ENCODE assay signal across 9 cellular contexts in genomic region chr16:733382-734207, GRCh38. TPM values are rescaled to one million over a fixed set of nuclear protein-coding genes. Genes with fewer than 3 reads are reported as not detected.
DNase-seq lines count a peak whose midpoint lies in the region; ATAC-seq and TF ChIP-seq lines count a peak whose summit lies in the region.
"Had no signal": no experiment of that assay in that cellular context is flagged by ENCODE, and none has a peak within 500 bp of the region (broad histone marks: within the 10 kb centered on the region; RNA-seq: fewer than 3 reads in every experiment).

No MANE protein-coding gene starts in this region.

- no peak overlapping the region for H2BK120ac ChIP-seq in H9 (ENCODE audit: low read depth, low read length, poor library complexity, severe bottlenecking)

- no peak overlapping the region for H3K56ac ChIP-seq in H9 (ENCODE audit: insufficient read length, low read depth, low read length)

- peaks cover 5 to 36% (median 24%) of the 10 kb centered on the region in 3 experiments; a peak in 6 of 7 replicates for H3K36me3 Mint-ChIP-seq in H9 (ENCODE audit: insufficient read depth in 1 of 3, low read depth in 3 of 3)
- H3K36me3 Mint-ChIP-seq in activated naive CD4-positive, alpha-beta T cell treated with anti-CD3 and anti-CD28 coated beads for 36 hours (ENCODE audit: low read depth): peaks cover 12% of the 10 kb centered on the region
- peaks cover 0 to 35% (median 2%) of the 10 kb centered on the region in 3 donors for H3K36me3 Mint-ChIP-seq in naive thymus-derived CD8-positive, alpha-beta T cell

- no peak overlapping the region for H3K4me3 Mint-ChIP-seq in H9
- no peak overlapping the region for H3K4me3 Mint-ChIP-seq in activated naive CD4-positive, alpha-beta T cell treated with anti-CD3 and anti-CD28 coated beads for 36 hours
- H3K4me3 Mint-ChIP-seq in naive thymus-derived CD8-positive, alpha-beta T cell: no peak overlapping the region

- no peak overlapping the region for H4K8ac ChIP-seq in H9 (replicated peaks; ENCODE audit: insufficient read length, low read depth, low read length)

- no peak overlapping the region for H3K23ac ChIP-seq in H9 (ENCODE audit: insufficient read length, low read depth, low read length)

- peaks cover 4 to 9% of the 10 kb centered on the region in 2 experiments for H3K4me1 Mint-ChIP-seq in H9
- peaks cover 12% of the 10 kb centered on the region for H3K4me1 Mint-ChIP-seq in activated naive CD4-positive, alpha-beta T cell treated with anti-CD3 and anti-CD28 coated beads for 36 hours (ENCODE audit: low read depth)
- peaks cover 0 to 5% (median 2%) of the 10 kb centered on the region in 4 donors for H3K4me1 Mint-ChIP-seq in naive thymus-derived CD8-positive, alpha-beta T cell

- no peak overlapping the region for H4K91ac ChIP-seq in H9 (ENCODE audit: insufficient read length, low read depth, low read length)

- no CpG with 5 or more reads among the region's 34 CpGs for WGBS in H9 (ENCODE audit: extremely low coverage, insufficient read length, low lambda C conversion rate)

- no peak overlapping the region for H3T11ph ChIP-seq in H9 (ENCODE audit: low read length)

- H2AK5ac ChIP-seq in H9 (ENCODE audit: insufficient read length, low read length): no peak overlapping the region

- no peak overlapping the region for H3K27ac Mint-ChIP-seq in H9
- no peak overlapping the region for H3K27ac Mint-ChIP-seq in activated naive CD4-positive, alpha-beta T cell treated with anti-CD3 and anti-CD28 coated beads for 36 hours
- H3K27ac Mint-ChIP-seq in naive thymus-derived CD8-positive, alpha-beta T cell: no peak overlapping the region

- DNase-seq in BJ (ENCODE audit: low read depth) (no peak), H9 (no peak), mesenteric fat pad (ENCODE audit: low spot score) (no peak), Kasumi-1 (lab: John Stamatoyannopoulos, UW) (no peak), coronary artery (ENCODE audit: low spot score) (no peak)
- peak; percentile 42 for DNase-seq in activated naive CD4-positive, alpha-beta T cell treated with anti-CD3 and anti-CD28 coated beads for 36 hours
- peak in 3 of 10 donors; percentile 47 to 78 (median 59) for DNase-seq in naive thymus-derived CD8-positive, alpha-beta T cell
- DNase-seq: erythroblast had no signal

- no peak overlapping the region for H3K14ac ChIP-seq in H9 (ENCODE audit: insufficient read depth, low read length)

- no peak overlapping the region for H2BK12ac ChIP-seq in H9 (ENCODE audit: insufficient read length, low read depth, low read length)

- H3K9me3 Mint-ChIP-seq in H9: no peaks in the 10 kb centered on the region
- no peaks in the 10 kb centered on the region for H3K9me3 Mint-ChIP-seq in activated naive CD4-positive, alpha-beta T cell treated with anti-CD3 and anti-CD28 coated beads for 36 hours
- H3K9me3 Mint-ChIP-seq in naive thymus-derived CD8-positive, alpha-beta T cell: no peaks in the 10 kb centered on the region

- no peak overlapping the region for H3K27ac ChIP-seq in H9 (ENCODE audit: insufficient read length, low read depth, low read length)
- no peak overlapping the region for H3K27ac ChIP-seq in coronary artery

- H4K5ac ChIP-seq in H9 (ENCODE audit: insufficient read length, low read depth, low read length): no peak overlapping the region

- H3K4me3 ChIP-seq in BJ (ENCODE audit: low read depth, low read length): no peak overlapping the region
- no peak overlapping the region for H3K4me3 ChIP-seq in coronary artery

- ATAC-seq in naive thymus-derived CD8-positive, alpha-beta T cell: peak; percentile 45 to 66
- ATAC-seq in HG02970 (IDR thresholded peaks at IDR 0.05; ENCODE audit: low FRiP score, unreplicated experiment): no peak

- H4K20me1 ChIP-seq in H9 (ENCODE audit: control insufficient read depth, insufficient read depth, insufficient read length): no peaks in the 10 kb centered on the region

- no peaks in the 10 kb centered on the region for H3K9me3 ChIP-seq in H9 (ENCODE audit: control insufficient read depth, low read depth, low read length)

- H3K27me3 ChIP-seq in BJ (ENCODE audit: control insufficient read depth, insufficient read depth, low read length) (no peaks in the 10 kb centered on the region), H9 (ENCODE audit: insufficient read depth, low read length) (no peaks in the 10 kb centered on the region)

- intact Hi-C loops in activated naive CD4-positive, alpha-beta T cell treated with anti-CD3 and anti-CD28 coated beads for 36 hours (cut with micrococcal nuclease): no loop called here

- no peak overlapping the region for H3K4me2 ChIP-seq in H9 (ENCODE audit: insufficient read depth, insufficient read length, low read length)

- POLR2A ChIA-PET in BJ (lab: Charles Lee): no interaction called here
- POLR2A ChIA-PET in naive thymus-derived CD8-positive, alpha-beta T cell (lab: Charles Lee): interaction anchor here (1.0 to 23.0 kb wide), 2 partner anchors 17 to 39 kb away, joined by 3 to 411 read pairs; partner anchors contain the start of genes ANTKMT, CCDC78, HAGHL and METRN

- H3K4ac ChIP-seq in H9 (ENCODE audit: low read depth, low read length): no peak overlapping the region

- H2BK5ac ChIP-seq in H9 (ENCODE audit: insufficient read length, low read length): no peak overlapping the region

- peak; percentile 61 for TF ChIP-seq CTCF in BJ (IDR thresholded peaks at IDR 0.05; ENCODE audit: insufficient read depth, low read depth, low read length)
- peak; percentile 49; the same call in 2 of the 3 replicates for TF ChIP-seq CTCF in H9 (conservative IDR thresholded peaks at IDR 0.05)
- no peak for TF ChIP-seq CTCF in coronary artery (IDR thresholded peaks at IDR 0.05)

- H3K79me1 ChIP-seq in H9 (ENCODE audit: insufficient read depth, low read depth, low read length, poor library complexity, severe bottlenecking): no peaks in the 10 kb centered on the region

- H2BK20ac ChIP-seq in H9 (ENCODE audit: low read depth, low read length, poor library complexity, severe bottlenecking): no peak overlapping the region

- H3K18ac ChIP-seq in H9 (ENCODE audit: insufficient read length, low read depth, low read length): no peak overlapping the region

- no peak overlapping the region for H2BK15ac ChIP-seq in H9 (ENCODE audit: low read depth, low read length)

- CTCF ChIA-PET in BJ (lab: Yijun Ruan, JAX): interaction anchor here (1.3 to 1.4 kb wide), 2 partner anchors 12 to 21 kb away, joined by 3 to 4 read pairs; partner anchors contain the start of gene ANTKMT
- CTCF ChIA-PET in activated naive CD4-positive, alpha-beta T cell treated with anti-CD3 and anti-CD28 coated beads for 36 hours (lab: Charles Lee): no interaction called here

- peaks cover 22% of the 10 kb centered on the region for H3K36me3 ChIP-seq in BJ (ENCODE audit: control insufficient read depth, insufficient read depth, low read length)

- H3K79me2 ChIP-seq in H9 (ENCODE audit: insufficient read depth, low read length): no peaks in the 10 kb centered on the region

- H2AFZ ChIP-seq in H9 (ENCODE audit: low read length): no peak overlapping the region

- H3K23me2 ChIP-seq in H9 (ENCODE audit: insufficient read length, low read depth, low read length, poor library complexity, severe bottlenecking): peaks cover under 1% of the 10 kb centered on the region

- no peaks in the 10 kb centered on the region for H3K4me1 ChIP-seq in H9 (ENCODE audit: insufficient read depth, low read length)

- no peak overlapping the region for H3K9ac ChIP-seq in H9 (ENCODE audit: extremely low read depth, insufficient read length, low read length)

- H3K27me3 Mint-ChIP-seq in H9 (ENCODE audit: low read depth): no peaks in the 10 kb centered on the region
- no peaks in the 10 kb centered on the region for H3K27me3 Mint-ChIP-seq in activated naive CD4-positive, alpha-beta T cell treated with anti-CD3 and anti-CD28 coated beads for 36 hours (ENCODE audit: low read depth)
- H3K27me3 Mint-ChIP-seq in naive thymus-derived CD8-positive, alpha-beta T cell: no peaks in the 10 kb centered on the region

RNA-seq across cellular contexts. Expression of gene HAGHL, which starts 6.7 kb away (rescaled TPM):
- polyA plus RNA-seq in BJ (2011; rRNA removed): 4.3 and 7.0 TPM in 2 replicates
- 2.1 and 2.9 TPM in 2 replicates for polyA minus RNA-seq in BJ (2011; rRNA and poly(A)+ RNA removed)
- total RNA-seq in H9 (2021) (21.3 and 25.2 TPM in 2 replicates), mesenteric fat pad (7.4 TPM)
- total RNA-seq in activated naive CD4-positive, alpha-beta T cell treated with anti-CD3 and anti-CD28 coated beads for 36 hours: 1 to 10 TPM; 6.5 to 7.7 TPM
- 10 to 100 TPM; 50.1 to 67.0 TPM for total RNA-seq in naive thymus-derived CD8-positive, alpha-beta T cell
- 1 to 10 TPM; 5.0 to 6.2 (median 6.0) TPM for polyA plus RNA-seq in naive thymus-derived CD8-positive, alpha-beta T cell

RNA-seq across cellular contexts. Expression of gene CIAO3, which starts 7.2 kb away (rescaled TPM):
- polyA plus RNA-seq in BJ (2011; rRNA removed): 16.1 and 23.1 TPM in 2 replicates
- polyA minus RNA-seq in BJ (2011; rRNA and poly(A)+ RNA removed): 22.7 and 25.4 TPM in 2 replicates
- total RNA-seq in H9 (2021): 21.9 and 26.4 TPM in 2 replicates
- 10 to 100 TPM; 32.7 to 34.3 TPM for total RNA-seq in activated naive CD4-positive, alpha-beta T cell treated with anti-CD3 and anti-CD28 coated beads for 36 hours
- 10 to 100 TPM; 56.0 to 56.4 TPM for total RNA-seq in naive thymus-derived CD8-positive, alpha-beta T cell
- polyA plus RNA-seq in naive thymus-derived CD8-positive, alpha-beta T cell: 10 to 100 TPM; 13.7 to 25.7 (median 16.9) TPM
- 21.0 TPM for total RNA-seq in mesenteric fat pad

RNA-seq across cellular contexts. Expression of gene CCDC78, which starts 7.4 kb away (rescaled TPM):
- polyA plus RNA-seq in BJ (2011; rRNA removed): 0.77 and 2.4 TPM in 2 replicates
- polyA minus RNA-seq in BJ (2011; rRNA and poly(A)+ RNA removed): 0.21 and 0.57 TPM in 2 replicates
- total RNA-seq in H9 (2021) (12.1 TPM in 2 replicates), mesenteric fat pad (1.0 TPM)
- total RNA-seq in activated naive CD4-positive, alpha-beta T cell treated with anti-CD3 and anti-CD28 coated beads for 36 hours: 1 to 10 TPM; 1.2 to 1.3 TPM
- total RNA-seq in naive thymus-derived CD8-positive, alpha-beta T cell: 10 to 100 TPM; 12.0 to 15.1 TPM
- 1 to 10 TPM in 2 of 3 donors, not detected in 1; 1.1 to 1.4 TPM for polyA plus RNA-seq in naive thymus-derived CD8-positive, alpha-beta T cell

RNA-seq across cellular contexts. Expression of gene ANTKMT, which starts 12.6 kb away (rescaled TPM):
- 7.7 and 10.7 TPM in 2 replicates for polyA plus RNA-seq in BJ (2011; rRNA removed)
- 1.1 and 1.9 TPM in 2 replicates for polyA minus RNA-seq in BJ (2011; rRNA and poly(A)+ RNA removed)
- total RNA-seq in H9 (2021): 31.5 and 34.8 TPM in 2 replicates
- 10 to 100 TPM; 21.5 to 24.3 TPM for total RNA-seq in activated naive CD4-positive, alpha-beta T cell treated with anti-CD3 and anti-CD28 coated beads for 36 hours
- total RNA-seq in naive thymus-derived CD8-positive, alpha-beta T cell: 10 to 100 TPM; 44.3 to 48.2 TPM
- 100 to 1,000 TPM in 2 of 3 donors, 10 to 100 TPM in 1; 93.5 to 128 (median 113) TPM for polyA plus RNA-seq in naive thymus-derived CD8-positive, alpha-beta T cell
- total RNA-seq in mesenteric fat pad: 30.9 TPM

RNA-seq across cellular contexts. Expression of gene METRN, which starts 18.7 kb away (rescaled TPM):
- 33.7 and 40.3 TPM in 2 replicates for polyA plus RNA-seq in BJ (2011; rRNA removed)
- polyA minus RNA-seq in BJ (2011; rRNA and poly(A)+ RNA removed): 11.3 and 16.7 TPM in 2 replicates
- total RNA-seq in H9 (2021): 26.2 and 28.9 TPM in 2 replicates
- 10 to 100 TPM in 1 of 2 experiments, 1 to 10 TPM in 1; 8.2 to 11.0 TPM for total RNA-seq in activated naive CD4-positive, alpha-beta T cell treated with anti-CD3 and anti-CD28 coated beads for 36 hours
- 10 to 100 TPM; 13.1 to 14.4 TPM for total RNA-seq in naive thymus-derived CD8-positive, alpha-beta T cell
- polyA plus RNA-seq in naive thymus-derived CD8-positive, alpha-beta T cell: 10 to 100 TPM; 22.1 to 40.9 (median 35.8) TPM
- 30.3 TPM for total RNA-seq in mesenteric fat pad
